Comparison of ENCODE assay signal across 17 cellular contexts in the genomic region with DNA sequence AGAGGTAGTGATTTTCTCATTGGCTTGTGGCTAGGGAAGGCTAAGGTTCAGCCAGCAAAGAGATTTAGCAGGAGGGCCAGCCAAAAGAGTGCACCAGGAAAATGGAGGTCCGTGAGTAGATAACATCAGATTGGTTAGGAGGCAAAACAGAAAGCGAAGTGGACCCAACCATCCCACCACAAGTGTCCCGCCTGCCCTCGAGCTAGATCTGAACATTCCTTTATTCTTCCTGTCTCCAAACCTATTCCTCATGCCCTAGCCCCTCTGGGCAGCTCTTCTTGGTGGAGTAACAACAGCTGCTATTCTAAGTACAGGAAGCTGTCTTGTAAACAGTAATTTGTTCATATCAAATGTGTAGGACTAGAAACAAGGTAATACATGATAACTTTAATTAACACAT.
"Had no signal": no experiment of that assay in that cellular context is flagged by ENCODE, and none has a peak within 500 bp of the region (broad histone marks: within the 10 kb centered on the region; RNA-seq: fewer than 3 reads in every experiment).

No MANE protein-coding gene starts in this region.

- H3K27ac ChIP-seq: coronary artery, gastrocnemius medialis, prostate gland, right atrium auricular region, testis, tibial artery had no signal

- DNase-seq: effector CD4-positive, alpha-beta T cell; gastrocnemius medialis; head of caudate nucleus; kidney; naive thymus-derived CD8-positive, alpha-beta T cell; nephron progenitor cell; stimulated activated CD4-positive, alpha-beta T cell treated with anti-CD3 and anti-CD28 coated beads, Interleukin-4, amount 100 ng/mL, for 4 hours; stimulated activated naive CD8-positive, alpha-beta T cell treated with anti-CD3 and anti-CD28 coated beads, Interleukin-15, Interleukin-2, amounts not matched to agents 100 U/mL and 50 U/mL, for 24 hours; substantia nigra; testis; tibial artery had no signal

- H3K27me3 ChIP-seq: gastrocnemius medialis, right atrium auricular region, testis, tibial artery had no signal

- H3K4me1 ChIP-seq: prostate gland, right atrium auricular region, testis, tibial artery had no signal

- H3K36me3 ChIP-seq: gastrocnemius medialis, prostate gland, right atrium auricular region, tibial artery had no signal

- ATAC-seq: gastrocnemius medialis; left lobe of liver; naive thymus-derived CD8-positive, alpha-beta T cell; sciatic nerve; stimulated activated memory B cell treated with anti-CD40 and anti-IgM and Interleukin-4, amounts not matched to agents 10 μg/mL and 1 μg/mL and 100 μg/mL, for 72 hours; stimulated activated naive CD8-positive, alpha-beta T cell treated with anti-CD3 and anti-CD28 coated beads, Interleukin-15, Interleukin-2, amounts not matched to agents 100 U/mL and 50 U/mL, for 24 hours had no signal

- H3K4me3 ChIP-seq: coronary artery, gastrocnemius medialis, prostate gland, right atrium auricular region, testis, tibial artery had no signal

- H3K9me3 ChIP-seq: gastrocnemius medialis, prostate gland, right atrium auricular region, testis, tibial artery had no signal
